Comparison of ENCODE assay signal across 1 cellular context in genomic region chr19:11375143-11375948, GRCh38.
A peak's percentile ranks its signal among the peaks of the same experiment; 100 is the strongest.
TF ChIP-seq lines count a peak whose summit lies in the region.

No MANE protein-coding gene starts in this region.

TF ChIP-seq in HepG2, 621 proteins besides CTCF, POLR2A, EP300 and RAD21 (continued from another document):
- TF ChIP-seq TFDP2 (CRISPR knock-in tag; IDR thresholded peaks at IDR 0.05) (peak; percentile 40; the same call in 1 of the 2 replicates), ZXDC (CRISPR knock-in tag; IDR thresholded peaks at IDR 0.05) (no peak), SAFB2 (CRISPR knock-in tag; IDR thresholded peaks at IDR 0.05; ENCODE audit: borderline replicate concordance, low read depth) (peak; percentile 31; the same call in 1 of the 2 replicates), ZNF777 (CRISPR knock-in tag; IDR thresholded peaks at IDR 0.05) (peak; percentile 60), NR2F1 (CRISPR knock-in tag; IDR thresholded peaks at IDR 0.05) (peak; percentile 35 to 40; a peak in 1 of 4 replicates), FOXA1 (IDR thresholded peaks at IDR 0.05) (no peak), FOXA1 (CRISPR knock-in tag; IDR thresholded peaks at IDR 0.05) (peak; percentile 32; the same call in 1 of the 2 replicates), ZNF430 (CRISPR knock-in tag; IDR thresholded peaks at IDR 0.05) (0 out of 2 replicates have a peak, but pooled peaks have one; percentile 67)
